ENCODE assay signal across 7 cellular contexts in the genomic region with DNA sequence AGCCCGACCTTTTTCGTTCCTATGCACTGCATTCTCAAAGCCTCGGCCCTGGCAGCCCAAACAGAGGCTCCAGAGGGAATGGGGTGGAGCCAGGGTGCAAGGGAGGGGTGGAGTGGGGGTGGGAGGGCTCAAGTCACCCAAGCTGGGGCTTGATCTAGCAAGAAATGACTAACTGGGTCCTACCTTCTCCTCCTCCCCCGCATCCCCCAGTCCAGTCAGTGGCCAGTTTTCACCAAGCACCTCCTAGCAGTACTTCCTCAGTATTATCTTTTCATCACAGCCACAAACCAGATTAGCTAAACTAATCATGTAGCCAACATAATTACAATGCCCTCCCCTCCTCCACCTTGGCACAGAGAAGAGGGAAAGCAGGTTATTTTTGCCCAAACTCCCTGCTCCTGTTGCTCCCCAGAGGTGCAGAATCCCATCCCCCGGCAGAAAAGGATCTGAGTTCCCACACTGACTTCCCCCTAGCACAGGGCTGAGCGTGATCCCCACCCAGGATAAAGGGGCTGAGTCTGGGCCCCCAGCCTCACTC.
DNase-seq lines count a peak whose midpoint lies in the region; TF ChIP-seq lines count a peak whose summit lies in the region.
"Had no signal": no experiment of that assay in that cellular context is flagged by ENCODE, and none has a peak within 500 bp of the region (broad histone marks: within the 10 kb centered on the region; RNA-seq: fewer than 3 reads in every experiment).

No MANE protein-coding gene starts in this region.

- H3K27me3 ChIP-seq in HL-60 (ENCODE audit: insufficient read depth, poor library complexity, severe bottlenecking) (no peaks in the 10 kb centered on the region), parathyroid adenoma (ENCODE audit: control insufficient read depth, insufficient read depth, low read length) (no peaks in the 10 kb centered on the region)

- H3K36me3 ChIP-seq in parathyroid adenoma (ENCODE audit: control insufficient read depth, insufficient read depth, low read length): no peaks in the 10 kb centered on the region

- DNase-seq in HL-60 (ENCODE audit: low read depth in 1 of 2, low spot score in 1 of 2) (peak; percentile 76 to 82), cardiac fibroblast (ENCODE audit: low read depth in 2 of 2) (peak; percentile 71 to 79), pons (ENCODE audit: low spot score) (no peak), cerebellar nuclear complex (lab: John Stamatoyannopoulos, UW) (no peak)
- no peak for DNase-seq in activated naive CD4-positive, alpha-beta T cell treated with anti-CD3 and anti-CD28 coated beads, Interleukin-2, amount 50 U/mL, for 16 hours
- DNase-seq: RPMI8226 had no signal

- TF ChIP-seq CTCF in HL-60 (IDR thresholded peaks at IDR 0.05; ENCODE audit: insufficient read depth, low read length) (no peak), cardiac fibroblast (IDR thresholded peaks at IDR 0.05; ENCODE audit: low read depth, low read length) (no peak), parathyroid adenoma (IDR thresholded peaks at IDR 0.05) (no peak)

- H2AFZ ChIP-seq in parathyroid adenoma: no peak overlapping the region

- H3K79me2 ChIP-seq in parathyroid adenoma: peaks cover 34% of the 10 kb centered on the region

- no peak overlapping the region for H3K9ac ChIP-seq in parathyroid adenoma

- H3K4me1 ChIP-seq in parathyroid adenoma: peaks cover 13% of the 10 kb centered on the region

- H3K27ac ChIP-seq in HL-60 (replicated peaks) (peak overlapping the region; percentile 66), parathyroid adenoma (no peak overlapping the region)

- peak overlapping the region; percentile 92 for H3K4me2 ChIP-seq in parathyroid adenoma (ENCODE audit: low read length)

- no peak overlapping the region for H3K4me3 ChIP-seq in HL-60 (replicated peaks; ENCODE audit: insufficient read depth, low read length)
- peak overlapping the region; percentile 8 to 75 for H3K4me3 ChIP-seq in cardiac fibroblast (replicated peaks in 1 of 2; ENCODE audit: low read depth in 2 of 2, low read length in 2 of 2)
- H3K4me3 ChIP-seq in parathyroid adenoma (ENCODE audit: low read depth, low read length): peak overlapping the region; percentile 1

- no peaks in the 10 kb centered on the region for H3K9me3 ChIP-seq in parathyroid adenoma (ENCODE audit: control insufficient read depth, low read length)

Comparison
In these comparisons a context has a peak if more than half of its experiments do, and no peak if none do; other contexts are left out.
1. DNase-seq: peak in HL-60 (2 of 2) and cardiac fibroblast (2 of 2); none in activated naive CD4-positive, alpha-beta T cell treated with anti-CD3 and anti-CD28 coated beads, Interleukin-2, amount 50 U/mL, for 16 hours (single experiment), pons (single experiment) and cerebellar nuclear complex (0 of 2).